37 cellular contexts compared by ENCODE assay signal in genomic region chr2:55946793-55947192, GRCh38. TPM values are rescaled to one million over a fixed set of nuclear protein-coding genes. Genes with fewer than 3 reads are reported as not detected.
"Had no signal": no experiment of that assay in that cellular context is flagged by ENCODE, and none has a peak within 500 bp of the region (broad histone marks: within the 10 kb centered on the region; RNA-seq: fewer than 3 reads in every experiment).

No MANE protein-coding gene starts in this region.

- H3K36me3 ChIP-seq: ascending aorta, cardiac muscle cell had no signal

- H3K27me3 ChIP-seq: ascending aorta, cardiac muscle cell had no signal

- FAIRE-seq: bronchial epithelial cell had no signal

- H3K27ac Mint-ChIP-seq: activated B cell treated with CpG ODN at 0.5 μM for 24 hours; activated CD4-positive, alpha-beta memory T cell treated with anti-CD3 and anti-CD28 coated beads, Interleukin-2, amount 10 ng/mL, durations not matched to agents 7 days and 5 days; activated CD4-positive, alpha-beta T cell treated with anti-CD3 and anti-CD28 coated beads for 36 hours; activated CD4-positive, alpha-beta T cell treated with anti-CD3 and anti-CD28 coated beads, Interleukin-2, amount 10 ng/mL, durations not matched to agents 7 days and 5 days; activated CD8-positive, alpha-beta memory T cell treated with anti-CD3 and anti-CD28 coated beads, Interleukin-2, amount 10 ng/mL, durations not matched to agents 7 days and 5 days; activated CD8-positive, alpha-beta T cell treated with anti-CD3 and anti-CD28 coated beads, Interleukin-2, amount 10 ng/mL, durations not matched to agents 7 days and 5 days; activated naive CD4-positive, alpha-beta T cell treated with anti-CD3 and anti-CD28 coated beads, Interleukin-2, amount 10 ng/mL, durations not matched to agents 7 days and 5 days; activated naive CD4-positive, alpha-beta T cell treated with anti-CD3 and anti-CD28 coated beads, Interleukin-2, amount 50 U/mL, for 24 hours; activated naive CD8-positive, alpha-beta T cell; activated naive CD8-positive, alpha-beta T cell treated with anti-CD3 and anti-CD28 coated beads, Interleukin-2, amount 10 ng/mL, durations not matched to agents 7 days and 5 days; activated naive CD8-positive, alpha-beta T cell treated with anti-CD3 and anti-CD28 coated beads, Interleukin-2, amount 50 U/mL, for 24 hours; activated T-cell treated with anti-CD3 and anti-CD28 coated beads, Interleukin-2, amount 50 U/mL, for 24 hours; activated T-helper 2 cell treated with anti-CD3 and anti-CD28 coated beads, Interferon-gamma antibody, Interleukin-2, Interleukin-4, amounts not matched to agents 10 μg/mL and 5 μg/mL and 100 μg/mL, durations not matched to agents 14 hours and 24 hours and 36 hours; brain; T-helper 1 cell treated with Interleukin-12 subunit alpha and Interleukin-12 subunit beta and Interleukin-4 antibody, amounts not matched to agents 30 μg/mL and 1 μg/mL, for 36 hours; T-helper 2 cell treated with Interferon-gamma antibody and Interleukin-4, amounts not matched to agents 5 μg/mL and 100 μg/mL, for 36 hours had no signal

- H3K9me3 ChIP-seq: ascending aorta had no signal

- H3K9me3 Mint-ChIP-seq: activated B cell treated with CpG ODN at 0.5 μM for 24 hours; activated CD4-positive, alpha-beta memory T cell treated with anti-CD3 and anti-CD28 coated beads, Interleukin-2, amount 10 ng/mL, durations not matched to agents 7 days and 5 days; activated CD4-positive, alpha-beta T cell treated with anti-CD3 and anti-CD28 coated beads, Interleukin-2, amount 10 ng/mL, durations not matched to agents 7 days and 5 days; activated naive CD4-positive, alpha-beta T cell treated with anti-CD3 and anti-CD28 coated beads, Interleukin-2, amount 10 ng/mL, durations not matched to agents 7 days and 5 days; activated naive CD8-positive, alpha-beta T cell treated with anti-CD3 and anti-CD28 coated beads, Interleukin-2, amount 10 ng/mL, durations not matched to agents 7 days and 5 days; activated naive CD8-positive, alpha-beta T cell treated with anti-CD3 and anti-CD28 coated beads, Interleukin-2, amount 50 U/mL, for 24 hours; activated T-cell treated with anti-CD3 and anti-CD28 coated beads, Interleukin-2, amount 50 U/mL, for 24 hours; activated T-helper 2 cell treated with anti-CD3 and anti-CD28 coated beads, Interferon-gamma antibody, Interleukin-2, Interleukin-4, amounts not matched to agents 10 μg/mL and 5 μg/mL and 100 μg/mL, durations not matched to agents 14 hours and 24 hours and 36 hours; T-helper 1 cell treated with Interleukin-12 subunit alpha and Interleukin-12 subunit beta and Interleukin-4 antibody, amounts not matched to agents 30 μg/mL and 1 μg/mL, for 36 hours; T-helper 2 cell treated with Interferon-gamma antibody and Interleukin-4, amounts not matched to agents 5 μg/mL and 100 μg/mL, for 36 hours had no signal

- DNase-seq: activated B cell treated with CpG ODN at 0.5 μM for 24 hours; activated CD4-positive, alpha-beta memory T cell treated with anti-CD3 and anti-CD28 coated beads, Interleukin-2, amount 10 ng/mL, durations not matched to agents 7 days and 5 days; activated CD4-positive, alpha-beta T cell treated with anti-CD3 and anti-CD28 coated beads for 1 hour; activated CD4-positive, alpha-beta T cell treated with anti-CD3 and anti-CD28 coated beads for 36 hours; activated CD4-positive, alpha-beta T cell treated with anti-CD3 and anti-CD28 coated beads for 48 hours; activated CD4-positive, alpha-beta T cell treated with anti-CD3 and anti-CD28 coated beads, Interleukin-2, amount 10 ng/mL, durations not matched to agents 7 days and 5 days; activated CD4-positive, alpha-beta T cell treated with anti-CD3 and anti-CD28 coated beads, Interleukin-2, amount 50 U/mL, for 48 hours; activated CD8-positive, alpha-beta memory T cell treated with anti-CD3 and anti-CD28 coated beads for 24 hours; activated CD8-positive, alpha-beta memory T cell treated with anti-CD3 and anti-CD28 coated beads, Interleukin-2, amount 10 ng/mL, durations not matched to agents 7 days and 5 days; activated CD8-positive, alpha-beta memory T cell treated with anti-CD3 and anti-CD28 coated beads, Interleukin-2, amount 50 U/mL, for 48 hours; activated CD8-positive, alpha-beta T cell treated with anti-CD3 and anti-CD28 coated beads, Interleukin-2, amount 10 ng/mL, durations not matched to agents 7 days and 5 days; activated effector memory CD4-positive, alpha-beta T cell treated with Interleukin-2 at 50 U/mL for 16 hours; activated gamma-delta T cell; activated naive CD4-positive, alpha-beta T cell treated with anti-CD3 and anti-CD28 coated beads, Interleukin-2, amount 10 ng/mL, durations not matched to agents 7 days and 5 days; activated naive CD4-positive, alpha-beta T cell treated with Interleukin-2 at 50 U/mL for 16 hours; activated naive CD8-positive, alpha-beta T cell treated with anti-CD3 and anti-CD28 coated beads, Interleukin-2, amount 10 ng/mL, durations not matched to agents 7 days and 5 days; activated naive CD8-positive, alpha-beta T cell treated with anti-CD3 and anti-CD28 coated beads, Interleukin-2, amount 50 U/mL, for 24 hours; activated T-cell treated with anti-CD3 and anti-CD28 coated beads, Interleukin-2, amount 50 U/mL, for 24 hours; activated T-cell treated with anti-CD3 and anti-CD28 coated beads, Interleukin-2, amount 50 U/mL, for 48 hours; amygdala; anterior cingulate cortex; caudate nucleus; cerebellar nuclear complex; T-helper 1 cell; T-helper 2 cell; T-helper 9 cell had no signal

- H3K4me3 Mint-ChIP-seq: activated B cell treated with CpG ODN at 0.5 μM for 24 hours; activated CD4-positive, alpha-beta memory T cell treated with anti-CD3 and anti-CD28 coated beads, Interleukin-2, amount 10 ng/mL, durations not matched to agents 7 days and 5 days; activated CD4-positive, alpha-beta T cell treated with anti-CD3 and anti-CD28 coated beads for 36 hours; activated CD4-positive, alpha-beta T cell treated with anti-CD3 and anti-CD28 coated beads, Interleukin-2, amount 10 ng/mL, durations not matched to agents 7 days and 5 days; activated CD8-positive, alpha-beta memory T cell treated with anti-CD3 and anti-CD28 coated beads, Interleukin-2, amount 10 ng/mL, durations not matched to agents 7 days and 5 days; activated CD8-positive, alpha-beta T cell treated with anti-CD3 and anti-CD28 coated beads, Interleukin-2, amount 10 ng/mL, durations not matched to agents 7 days and 5 days; activated naive CD4-positive, alpha-beta T cell treated with anti-CD3 and anti-CD28 coated beads, Interleukin-2, amount 10 ng/mL, durations not matched to agents 7 days and 5 days; activated naive CD4-positive, alpha-beta T cell treated with anti-CD3 and anti-CD28 coated beads, Interleukin-2, amount 50 U/mL, for 24 hours; activated naive CD8-positive, alpha-beta T cell; activated naive CD8-positive, alpha-beta T cell treated with anti-CD3 and anti-CD28 coated beads, Interleukin-2, amount 10 ng/mL, durations not matched to agents 7 days and 5 days; activated naive CD8-positive, alpha-beta T cell treated with anti-CD3 and anti-CD28 coated beads, Interleukin-2, amount 50 U/mL, for 24 hours; activated T-cell treated with anti-CD3 and anti-CD28 coated beads, Interleukin-2, amount 50 U/mL, for 24 hours; brain; central memory CD8-positive, alpha-beta T cell; T-helper 1 cell treated with Interleukin-12 subunit alpha and Interleukin-12 subunit beta and Interleukin-4 antibody, amounts not matched to agents 30 μg/mL and 1 μg/mL, for 36 hours; T-helper 2 cell treated with Interferon-gamma antibody and Interleukin-4, amounts not matched to agents 5 μg/mL and 100 μg/mL, for 36 hours had no signal

- H3K36me3 Mint-ChIP-seq: activated CD8-positive, alpha-beta memory T cell treated with anti-CD3 and anti-CD28 coated beads, Interleukin-2, amount 10 ng/mL, durations not matched to agents 7 days and 5 days; activated naive CD4-positive, alpha-beta T cell treated with anti-CD3 and anti-CD28 coated beads, Interleukin-2, amount 10 ng/mL, durations not matched to agents 7 days and 5 days; activated naive CD4-positive, alpha-beta T cell treated with anti-CD3 and anti-CD28 coated beads, Interleukin-2, amount 50 U/mL, for 24 hours; activated naive CD8-positive, alpha-beta T cell; activated naive CD8-positive, alpha-beta T cell treated with anti-CD3 and anti-CD28 coated beads, Interleukin-2, amount 10 ng/mL, durations not matched to agents 7 days and 5 days; brain had no signal

- H3K27me3 Mint-ChIP-seq: activated CD4-positive, alpha-beta memory T cell treated with anti-CD3 and anti-CD28 coated beads, Interleukin-2, amount 10 ng/mL, durations not matched to agents 7 days and 5 days; activated CD8-positive, alpha-beta memory T cell treated with anti-CD3 and anti-CD28 coated beads, Interleukin-2, amount 10 ng/mL, durations not matched to agents 7 days and 5 days; activated naive CD4-positive, alpha-beta T cell treated with anti-CD3 and anti-CD28 coated beads, Interleukin-2, amount 10 ng/mL, durations not matched to agents 7 days and 5 days; activated naive CD8-positive, alpha-beta T cell treated with anti-CD3 and anti-CD28 coated beads, Interleukin-2, amount 50 U/mL, for 24 hours; activated T-cell treated with anti-CD3 and anti-CD28 coated beads, Interleukin-2, amount 50 U/mL, for 24 hours; central memory CD8-positive, alpha-beta T cell had no signal

- ATAC-seq: activated CD4-positive, alpha-beta T cell treated with anti-CD3 and anti-CD28 coated beads for 36 hours; activated CD8-positive, alpha-beta memory T cell treated with anti-CD3 and anti-CD28 coated beads, Interleukin-2, amount 10 ng/mL, durations not matched to agents 7 days and 5 days; activated CD8-positive, alpha-beta T cell treated with anti-CD3 and anti-CD28 coated beads, Interleukin-2, amount 10 ng/mL, durations not matched to agents 7 days and 5 days; activated naive CD8-positive, alpha-beta T cell treated with anti-CD3 and anti-CD28 coated beads, Interleukin-2, amount 50 U/mL, for 24 hours had no signal

- H3K4me3 ChIP-seq: ascending aorta, cardiac muscle cell had no signal

- H3K4me1 Mint-ChIP-seq: activated B cell treated with CpG ODN at 0.5 μM for 24 hours; activated CD4-positive, alpha-beta memory T cell treated with anti-CD3 and anti-CD28 coated beads, Interleukin-2, amount 10 ng/mL, durations not matched to agents 7 days and 5 days; activated CD4-positive, alpha-beta T cell treated with anti-CD3 and anti-CD28 coated beads for 36 hours; activated CD4-positive, alpha-beta T cell treated with anti-CD3 and anti-CD28 coated beads, Interleukin-2, amount 10 ng/mL, durations not matched to agents 7 days and 5 days; activated CD8-positive, alpha-beta memory T cell treated with anti-CD3 and anti-CD28 coated beads, Interleukin-2, amount 10 ng/mL, durations not matched to agents 7 days and 5 days; activated naive CD4-positive, alpha-beta T cell treated with anti-CD3 and anti-CD28 coated beads, Interleukin-2, amount 10 ng/mL, durations not matched to agents 7 days and 5 days; activated naive CD4-positive, alpha-beta T cell treated with anti-CD3 and anti-CD28 coated beads, Interleukin-2, amount 50 U/mL, for 24 hours; activated naive CD8-positive, alpha-beta T cell treated with anti-CD3 and anti-CD28 coated beads, Interleukin-2, amount 10 ng/mL, durations not matched to agents 7 days and 5 days; activated naive CD8-positive, alpha-beta T cell treated with anti-CD3 and anti-CD28 coated beads, Interleukin-2, amount 50 U/mL, for 24 hours; brain; central memory CD8-positive, alpha-beta T cell had no signal

- H3K27ac ChIP-seq: ascending aorta, cardiac muscle cell, VCaP had no signal

RNA-seq across cellular contexts. Expression of gene EFEMP1, which starts 23.2 kb away (rescaled TPM):
- total RNA-seq: activated B cell treated with CpG ODN at 0.5 μM for 24 hours; activated CD4-positive, alpha-beta memory T cell treated with anti-CD3 and anti-CD28 coated beads, Interleukin-2, amount 10 ng/mL, durations not matched to agents 7 days and 5 days; activated CD4-positive, alpha-beta T cell treated with anti-CD3 and anti-CD28 coated beads for 36 hours; activated CD4-positive, alpha-beta T cell treated with anti-CD3 and anti-CD28 coated beads, Interleukin-2, amount 10 ng/mL, durations not matched to agents 7 days and 5 days; activated CD8-positive, alpha-beta memory T cell treated with anti-CD3 and anti-CD28 coated beads, Interleukin-2, amount 10 ng/mL, durations not matched to agents 7 days and 5 days; activated CD8-positive, alpha-beta T cell treated with anti-CD3 and anti-CD28 coated beads, Interleukin-2, amount 10 ng/mL, durations not matched to agents 7 days and 5 days; activated naive CD8-positive, alpha-beta T cell treated with anti-CD3 and anti-CD28 coated beads, Interleukin-2, amount 10 ng/mL, durations not matched to agents 7 days and 5 days; activated T-helper 2 cell treated with anti-CD3 and anti-CD28 coated beads, Interferon-gamma antibody, Interleukin-2, Interleukin-4, amounts not matched to agents 10 μg/mL and 5 μg/mL and 100 μg/mL, durations not matched to agents 14 hours and 24 hours and 36 hours had no signal
